10 cellular contexts compared by ENCODE assay signal in the genomic region with DNA sequence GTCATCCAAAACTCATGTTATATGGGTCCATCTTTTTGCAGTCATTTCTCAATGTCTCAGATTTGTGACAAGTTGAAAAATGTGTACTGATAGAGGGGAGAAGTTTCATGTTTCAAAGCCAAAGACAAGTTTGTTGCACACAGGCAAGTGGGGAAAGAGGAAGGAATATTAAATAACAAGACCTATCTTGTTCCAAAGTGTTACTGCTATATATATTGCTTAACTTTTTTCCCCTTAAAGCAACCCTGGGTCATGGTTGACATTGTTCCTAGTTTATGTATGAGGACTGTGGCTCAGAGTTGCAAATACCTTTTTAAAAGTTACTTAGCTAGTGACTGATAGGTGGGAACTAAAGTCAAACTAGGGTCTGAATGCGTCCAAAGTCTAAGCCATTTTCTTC. TPM values are rescaled to one million over a fixed set of nuclear protein-coding genes. Genes with fewer than 3 reads are reported as not detected.
DNase-seq lines count a peak whose midpoint lies in the region; ATAC-seq and TF ChIP-seq lines count a peak whose summit lies in the region.
"Had no signal": no experiment of that assay in that cellular context is flagged by ENCODE, and none has a peak within 500 bp of the region (broad histone marks: within the 10 kb centered on the region; RNA-seq: fewer than 3 reads in every experiment).

No MANE protein-coding gene starts in this region.

- H3K27ac ChIP-seq in rectal smooth muscle tissue (ENCODE audit: low read depth, low read length) = no peak overlapping the region

- no peaks in the 10 kb centered on the region for H3K36me3 ChIP-seq in rectal smooth muscle tissue (ENCODE audit: control insufficient read depth, insufficient read depth, low read length)

- peaks cover 4% of the 10 kb centered on the region for H3K4me1 ChIP-seq in rectal smooth muscle tissue (ENCODE audit: control insufficient read depth, insufficient read depth, low read length)

- peaks cover 32% of the 10 kb centered on the region for H3K4me1 Mint-ChIP-seq in chondrocyte (ENCODE audit: low read depth)

- H3K9me3 Mint-ChIP-seq in chondrocyte (ENCODE audit: low read depth) = no peaks in the 10 kb centered on the region
- H3K9me3 Mint-ChIP-seq: endodermal cell, GM23338 had no signal

- no peak overlapping the region for H3K27ac Mint-ChIP-seq in chondrocyte (ENCODE audit: unreplicated experiment)
- H3K27ac Mint-ChIP-seq: endodermal cell, GM23338 had no signal

- H3K9ac ChIP-seq in rectal smooth muscle tissue (ENCODE audit: low read length) = no peak overlapping the region

- H3K4me3 Mint-ChIP-seq in chondrocyte (ENCODE audit: unreplicated experiment) = peak overlapping the region; percentile 82

- DNase-seq in GM12865 (ENCODE audit: low read depth) = no peak
- DNase-seq in NAMALWA (ENCODE audit: low spot score) = peak; percentile 34
- no peak for DNase-seq in chondrocyte (ENCODE audit: low spot score)
- no peak for DNase-seq in epidermal melanocyte (ENCODE audit: insufficient read length, low spot score)
- DNase-seq in midbrain (lab: John Stamatoyannopoulos, UW) = no peak
- DNase-seq: endodermal cell had no signal

- ATAC-seq in GM19328 (IDR thresholded peaks at IDR 0.05; ENCODE audit: unreplicated experiment) = no peak

- H3K27me3 ChIP-seq in rectal smooth muscle tissue (ENCODE audit: control insufficient read depth, insufficient read depth, low read length) = peaks cover 3% of the 10 kb centered on the region

- H3K4me3 ChIP-seq in GM12865 (ENCODE audit: low read depth, low read length) = peak overlapping the region; percentile 95
- peak overlapping the region; percentile 82 for H3K4me3 ChIP-seq in rectal smooth muscle tissue (ENCODE audit: low read length)

- no peaks in the 10 kb centered on the region for H3K36me3 Mint-ChIP-seq in chondrocyte (ENCODE audit: low read depth)

- TF ChIP-seq CTCF in GM12865 (IDR thresholded peaks at IDR 0.05; ENCODE audit: insufficient read depth, low read depth, low read length, missing control alignments) (no peak), chondrocyte (IDR thresholded peaks at IDR 0.05) (no peak)

- H3K27me3 Mint-ChIP-seq in chondrocyte (ENCODE audit: low read depth) = no peaks in the 10 kb centered on the region

RNA-seq across cellular contexts. Expression of a gene that starts 1.7 kb away (rescaled TPM):
- total RNA-seq in chondrocyte = 21.3 to 23.0 TPM (median 21.5 TPM) in 3 replicates
- total RNA-seq: HT-29 had no signal
